In genomic region chr1:61444277-61444676, GRCh38 we compare ENCODE assay signal across 22 cellular contexts.
A peak's percentile ranks its signal among the peaks of the same experiment; 100 is the strongest.
DNase-seq lines count a peak whose midpoint lies in the region; TF ChIP-seq lines count a peak whose summit lies in the region.
"Had no signal": no experiment of that assay in that cellular context is flagged by ENCODE, and none has a peak within 500 bp of the region (broad histone marks: within the 10 kb centered on the region; RNA-seq: fewer than 3 reads in every experiment).

No MANE protein-coding gene starts in this region.

- H3K4me1 ChIP-seq in muscle layer of duodenum (ENCODE audit: control insufficient read depth in 1 of 2, insufficient read depth in 2 of 2, low read length in 2 of 2) (peaks cover 18 to 27% of the 10 kb centered on the region in 2 donors), subcutaneous abdominal adipose tissue (ENCODE audit: control insufficient read depth in 5 of 5, insufficient read depth in 5 of 5, low read length in 5 of 5) (peaks cover 24 to 84% (median 79%) of the 10 kb centered on the region in 5 donors)
- H3K4me1 ChIP-seq: SJSA1 had no signal

- H3K9ac ChIP-seq in SK-N-MC (ENCODE audit: insufficient read length) (peak overlapping the region; percentile 6), subcutaneous abdominal adipose tissue (ENCODE audit: low read length in 5 of 5) (no peak overlapping the region)

- H3K27me3 ChIP-seq in muscle layer of duodenum (ENCODE audit: low read depth, low read length): no peaks in the 10 kb centered on the region
- no peaks in the 10 kb centered on the region for H3K27me3 ChIP-seq in subcutaneous abdominal adipose tissue (ENCODE audit: control insufficient read depth in 5 of 5, insufficient read depth in 4 of 5, low read length in 5 of 5)
- H3K27me3 ChIP-seq: esophagus squamous epithelium, neutrophil, SJSA1 had no signal

- H3K27ac ChIP-seq in SK-N-MC (peak overlapping the region; percentile 79), coronary artery (peak overlapping the region; percentile 18 to 35), muscle layer of duodenum (ENCODE audit: low read length) (peak overlapping the region; percentile 13), subcutaneous abdominal adipose tissue (ENCODE audit: low read depth, low read length) (peak overlapping the region; percentile 67)
- H3K27ac ChIP-seq: neutrophil, SJSA1 had no signal

- no peaks in the 10 kb centered on the region for H3K36me3 ChIP-seq in SK-N-MC (ENCODE audit: insufficient read depth, low read length)
- H3K36me3 ChIP-seq in muscle layer of duodenum (ENCODE audit: control insufficient read depth in 1 of 2, insufficient read depth in 2 of 2, low read length in 2 of 2): peaks cover 0 to 3% of the 10 kb centered on the region in 2 donors
- H3K36me3 ChIP-seq in subcutaneous abdominal adipose tissue (ENCODE audit: control insufficient read depth in 5 of 5, insufficient read depth in 5 of 5, low read length in 5 of 5): no peaks in the 10 kb centered on the region
- H3K36me3 ChIP-seq: neutrophil, SJSA1 had no signal

- no peak overlapping the region for H3K4me3 ChIP-seq in SK-N-MC
- no peak overlapping the region for H3K4me3 ChIP-seq in coronary artery
- no peak overlapping the region for H3K4me3 ChIP-seq in muscle layer of duodenum (ENCODE audit: low read depth in 1 of 2, low read length in 2 of 2)
- H3K4me3 ChIP-seq in subcutaneous abdominal adipose tissue (ENCODE audit: low read depth in 1 of 5, low read length in 5 of 5): no peak overlapping the region
- H3K4me3 ChIP-seq: esophagus squamous epithelium, GM12878, SJSA1 had no signal

- no peak for TF ChIP-seq CTCF in coronary artery (IDR thresholded peaks at IDR 0.05)

- H3K9me3 ChIP-seq in SK-N-MC (ENCODE audit: low read depth, low read length) (no peaks in the 10 kb centered on the region), muscle layer of duodenum (ENCODE audit: control insufficient read depth in 1 of 2, low read length in 2 of 2) (no peaks in the 10 kb centered on the region), subcutaneous abdominal adipose tissue (ENCODE audit: control insufficient read depth in 5 of 5, low read length in 5 of 5) (no peaks in the 10 kb centered on the region)
- H3K9me3 ChIP-seq: esophagus squamous epithelium, neutrophil, SJSA1 had no signal

- no peak for DNase-seq in SK-N-MC (ENCODE audit: low read depth, low spot score)
- no peak for DNase-seq in coronary artery (ENCODE audit: low spot score)
- DNase-seq in ACHN: no peak
- no peak for DNase-seq in medulla oblongata (ENCODE audit: extremely low spot score)
- DNase-seq in NCI-H2029 treated with DMSO at 0.1 percent for 48 hours (lab: John Stamatoyannopoulos, UW): no peak
- DNase-seq: activated CD4-positive, alpha-beta T cell treated with anti-CD3 and anti-CD28 coated beads, Interleukin-2, amount 10 ng/mL, durations not matched to agents 24 days and 14 days; caudate nucleus; dermis blood vessel endothelial cell; DMS153; esophagus squamous epithelium; foreskin melanocyte; H7; NCI-H1092; NCI-H187; NCI-H2171; NCI-H510A treated with DMSO at 0.1 percent for 48 hours; T1000 had no signal

- in situ Hi-C loops in ACHN (cut with HindIII; ENCODE audit: low pct_ligation_motif_present, low pct_unique_long_range_greater_than_20kb, low sequenced_read_pairs): no loop called here

Comparison
In these comparisons a context has a peak if more than half of its experiments do, and no peak if none do; other contexts are left out.
1. H3K27ac ChIP-seq: peak in every context shown above with its lines; median percentile 79 in SK-N-MC; 67 in subcutaneous abdominal adipose tissue; 26 in coronary artery; 13 in muscle layer of duodenum.